In genomic region chr9:137405677-137406081, GRCh38 we compare ENCODE assay signal across 1 cellular context.
TF ChIP-seq lines count a peak whose summit lies in the region.

No MANE protein-coding gene starts in this region.

TF ChIP-seq in K562, 482 proteins besides CTCF, POLR2A, EP300 and RAD21 (continues in another document):
- no peak for TF ChIP-seq POLR2H (tag; IDR thresholded peaks at IDR 0.05; ENCODE audit: low read depth)
- no peak for TF ChIP-seq SRSF3 (IDR thresholded peaks at IDR 0.05; ENCODE audit: insufficient read depth, low read length)
- TF ChIP-seq GABPB1 (CRISPR knock-in tag; IDR thresholded peaks at IDR 0.05): no peak
- no peak for TF ChIP-seq ZNF174 (CRISPR knock-in tag; IDR thresholded peaks at IDR 0.05)
- TF ChIP-seq, protein P1, sequence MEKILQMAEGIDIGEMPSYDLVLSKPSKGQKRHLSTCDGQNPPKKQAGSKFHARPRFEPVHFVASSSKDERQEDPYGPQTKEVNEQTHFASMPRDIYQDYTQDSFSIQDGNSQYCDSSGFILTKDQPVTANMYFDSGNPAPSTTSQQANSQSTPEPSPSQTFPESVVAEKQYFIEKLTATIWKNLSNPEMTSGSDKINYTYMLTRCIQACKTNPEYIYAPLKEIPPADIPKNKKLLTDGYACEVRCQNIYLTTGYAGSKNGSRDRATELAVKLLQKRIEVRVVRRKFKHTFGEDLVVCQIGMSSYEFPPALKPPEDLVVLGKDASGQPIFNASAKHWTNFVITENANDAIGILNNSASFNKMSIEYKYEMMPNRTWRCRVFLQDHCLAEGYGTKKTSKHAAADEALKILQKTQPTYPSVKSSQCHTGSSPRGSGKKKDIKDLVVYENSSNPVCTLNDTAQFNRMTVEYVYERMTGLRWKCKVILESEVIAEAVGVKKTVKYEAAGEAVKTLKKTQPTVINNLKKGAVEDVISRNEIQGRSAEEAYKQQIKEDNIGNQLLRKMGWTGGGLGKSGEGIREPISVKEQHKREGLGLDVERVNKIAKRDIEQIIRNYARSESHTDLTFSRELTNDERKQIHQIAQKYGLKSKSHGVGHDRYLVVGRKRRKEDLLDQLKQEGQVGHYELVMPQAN (IDR thresholded peaks at IDR 0.05; ENCODE audit: borderline replicate concordance): no peak
- TF ChIP-seq MYC (IDR thresholded peaks at IDR 0.05; ENCODE audit: low read depth, low read length): 0 out of 2 replicates have a peak, but pooled peaks have one; percentile 13
- no peak for TF ChIP-seq MYC (CRISPR knock-in tag; IDR thresholded peaks at IDR 0.05; ENCODE audit: borderline replicate concordance, low read depth)
- TF ChIP-seq ATF1 (CRISPR knock-in tag; IDR thresholded peaks at IDR 0.05): no peak
- no peak for TF ChIP-seq ATF1 (tag; IDR thresholded peaks at IDR 0.05)
- TF ChIP-seq NUFIP1 (IDR thresholded peaks at IDR 0.05; ENCODE audit: partially characterized antibody): no peak
- no peak for TF ChIP-seq ZNF3 (CRISPR knock-in tag; IDR thresholded peaks at IDR 0.05)
- TF ChIP-seq HIVEP1 (CRISPR knock-in tag; IDR thresholded peaks at IDR 0.05): no peak
- TF ChIP-seq FOS (IDR thresholded peaks at IDR 0.05; ENCODE audit: extremely low read depth, insufficient read length): no peak
- no peak for TF ChIP-seq CAMTA2 (CRISPR knock-in tag; conservative IDR thresholded peaks at IDR 0.05)
- TF ChIP-seq, protein P2, sequence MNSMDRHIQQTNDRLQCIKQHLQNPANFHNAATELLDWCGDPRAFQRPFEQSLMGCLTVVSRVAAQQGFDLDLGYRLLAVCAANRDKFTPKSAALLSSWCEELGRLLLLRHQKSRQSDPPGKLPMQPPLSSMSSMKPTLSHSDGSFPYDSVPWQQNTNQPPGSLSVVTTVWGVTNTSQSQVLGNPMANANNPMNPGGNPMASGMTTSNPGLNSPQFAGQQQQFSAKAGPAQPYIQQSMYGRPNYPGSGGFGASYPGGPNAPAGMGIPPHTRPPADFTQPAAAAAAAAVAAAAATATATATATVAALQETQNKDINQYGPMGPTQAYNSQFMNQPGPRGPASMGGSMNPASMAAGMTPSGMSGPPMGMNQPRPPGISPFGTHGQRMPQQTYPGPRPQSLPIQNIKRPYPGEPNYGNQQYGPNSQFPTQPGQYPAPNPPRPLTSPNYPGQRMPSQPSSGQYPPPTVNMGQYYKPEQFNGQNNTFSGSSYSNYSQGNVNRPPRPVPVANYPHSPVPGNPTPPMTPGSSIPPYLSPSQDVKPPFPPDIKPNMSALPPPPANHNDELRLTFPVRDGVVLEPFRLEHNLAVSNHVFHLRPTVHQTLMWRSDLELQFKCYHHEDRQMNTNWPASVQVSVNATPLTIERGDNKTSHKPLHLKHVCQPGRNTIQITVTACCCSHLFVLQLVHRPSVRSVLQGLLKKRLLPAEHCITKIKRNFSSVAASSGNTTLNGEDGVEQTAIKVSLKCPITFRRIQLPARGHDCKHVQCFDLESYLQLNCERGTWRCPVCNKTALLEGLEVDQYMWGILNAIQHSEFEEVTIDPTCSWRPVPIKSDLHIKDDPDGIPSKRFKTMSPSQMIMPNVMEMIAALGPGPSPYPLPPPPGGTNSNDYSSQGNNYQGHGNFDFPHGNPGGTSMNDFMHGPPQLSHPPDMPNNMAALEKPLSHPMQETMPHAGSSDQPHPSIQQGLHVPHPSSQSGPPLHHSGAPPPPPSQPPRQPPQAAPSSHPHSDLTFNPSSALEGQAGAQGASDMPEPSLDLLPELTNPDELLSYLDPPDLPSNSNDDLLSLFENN (IDR thresholded peaks at IDR 0.05; ENCODE audit: low read depth in 2 of 2, low read length in 2 of 2): no peak
- TF ChIP-seq, protein P3, sequence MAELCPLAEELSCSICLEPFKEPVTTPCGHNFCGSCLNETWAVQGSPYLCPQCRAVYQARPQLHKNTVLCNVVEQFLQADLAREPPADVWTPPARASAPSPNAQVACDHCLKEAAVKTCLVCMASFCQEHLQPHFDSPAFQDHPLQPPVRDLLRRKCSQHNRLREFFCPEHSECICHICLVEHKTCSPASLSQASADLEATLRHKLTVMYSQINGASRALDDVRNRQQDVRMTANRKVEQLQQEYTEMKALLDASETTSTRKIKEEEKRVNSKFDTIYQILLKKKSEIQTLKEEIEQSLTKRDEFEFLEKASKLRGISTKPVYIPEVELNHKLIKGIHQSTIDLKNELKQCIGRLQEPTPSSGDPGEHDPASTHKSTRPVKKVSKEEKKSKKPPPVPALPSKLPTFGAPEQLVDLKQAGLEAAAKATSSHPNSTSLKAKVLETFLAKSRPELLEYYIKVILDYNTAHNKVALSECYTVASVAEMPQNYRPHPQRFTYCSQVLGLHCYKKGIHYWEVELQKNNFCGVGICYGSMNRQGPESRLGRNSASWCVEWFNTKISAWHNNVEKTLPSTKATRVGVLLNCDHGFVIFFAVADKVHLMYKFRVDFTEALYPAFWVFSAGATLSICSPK (IDR thresholded peaks at IDR 0.05; ENCODE audit: borderline replicate concordance): no peak
- TF ChIP-seq KLF16 (IDR thresholded peaks at IDR 0.05): no peak
- TF ChIP-seq CEBPB (tag; IDR thresholded peaks at IDR 0.05): no peak
- TF ChIP-seq IRF9 (tag; IDR thresholded peaks at IDR 0.05): no peak
- TF ChIP-seq SMARCA5 (IDR thresholded peaks at IDR 0.05): peak; percentile 45; the same call in 1 of the 2 replicates
- TF ChIP-seq CREM (IDR thresholded peaks at IDR 0.05; ENCODE audit: low read depth): no peak
- peak; percentile 46; the same call in 1 of the 2 replicates for TF ChIP-seq GATA2 (CRISPR knock-in tag; IDR thresholded peaks at IDR 0.05)
- TF ChIP-seq DDX20 (tag; IDR thresholded peaks at IDR 0.05; ENCODE audit: low read depth): no peak
- TF ChIP-seq ETS2 (tag; IDR thresholded peaks at IDR 0.05; ENCODE audit: borderline replicate concordance, poor library complexity, severe bottlenecking): no peak
- TF ChIP-seq CSDE1 (IDR thresholded peaks at IDR 0.05): no peak
- TF ChIP-seq CBX8 (IDR thresholded peaks at IDR 0.05; ENCODE audit: borderline replicate concordance, extremely low read depth, low read depth, low read length, poor library complexity, severe bottlenecking): no peak
- TF ChIP-seq ZNF766 (CRISPR knock-in tag; conservative IDR thresholded peaks at IDR 0.05): no peak
- TF ChIP-seq, protein P4, sequence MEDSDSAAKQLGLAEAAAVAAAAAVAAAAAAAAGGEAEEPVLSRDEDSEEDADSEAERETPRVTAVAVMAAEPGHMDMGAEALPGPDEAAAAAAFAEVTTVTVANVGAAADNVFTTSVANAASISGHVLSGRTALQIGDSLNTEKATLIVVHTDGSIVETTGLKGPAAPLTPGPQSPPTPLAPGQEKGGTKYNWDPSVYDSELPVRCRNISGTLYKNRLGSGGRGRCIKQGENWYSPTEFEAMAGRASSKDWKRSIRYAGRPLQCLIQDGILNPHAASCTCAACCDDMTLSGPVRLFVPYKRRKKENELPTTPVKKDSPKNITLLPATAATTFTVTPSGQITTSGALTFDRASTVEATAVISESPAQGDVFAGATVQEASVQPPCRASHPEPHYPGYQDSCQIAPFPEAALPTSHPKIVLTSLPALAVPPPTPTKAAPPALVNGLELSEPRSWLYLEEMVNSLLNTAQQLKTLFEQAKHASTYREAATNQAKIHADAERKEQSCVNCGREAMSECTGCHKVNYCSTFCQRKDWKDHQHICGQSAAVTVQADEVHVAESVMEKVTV (CRISPR knock-in tag; IDR thresholded peaks at IDR 0.05): no peak
- TF ChIP-seq ZNF121 (CRISPR knock-in tag; conservative IDR thresholded peaks at IDR 0.05): peak; percentile 99
- no peak for TF ChIP-seq ELF2 (CRISPR knock-in tag; IDR thresholded peaks at IDR 0.05)
- TF ChIP-seq CGGBP1 (CRISPR knock-in tag; IDR thresholded peaks at IDR 0.05): no peak
- TF ChIP-seq, protein P5, sequence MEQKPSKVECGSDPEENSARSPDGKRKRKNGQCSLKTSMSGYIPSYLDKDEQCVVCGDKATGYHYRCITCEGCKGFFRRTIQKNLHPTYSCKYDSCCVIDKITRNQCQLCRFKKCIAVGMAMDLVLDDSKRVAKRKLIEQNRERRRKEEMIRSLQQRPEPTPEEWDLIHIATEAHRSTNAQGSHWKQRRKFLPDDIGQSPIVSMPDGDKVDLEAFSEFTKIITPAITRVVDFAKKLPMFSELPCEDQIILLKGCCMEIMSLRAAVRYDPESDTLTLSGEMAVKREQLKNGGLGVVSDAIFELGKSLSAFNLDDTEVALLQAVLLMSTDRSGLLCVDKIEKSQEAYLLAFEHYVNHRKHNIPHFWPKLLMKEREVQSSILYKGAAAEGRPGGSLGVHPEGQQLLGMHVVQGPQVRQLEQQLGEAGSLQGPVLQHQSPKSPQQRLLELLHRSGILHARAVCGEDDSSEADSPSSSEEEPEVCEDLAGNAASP (IDR thresholded peaks at IDR 0.05): no peak
- no peak for TF ChIP-seq NBN (IDR thresholded peaks at IDR 0.05; ENCODE audit: low read depth)
- no peak for TF ChIP-seq EGR1 (conservative IDR thresholded peaks at IDR 0.05)
- no peak for TF ChIP-seq NFIC (IDR thresholded peaks at IDR 0.05)
- no peak for TF ChIP-seq HDAC3 (IDR thresholded peaks at IDR 0.05; ENCODE audit: borderline replicate concordance, partially characterized antibody)
- TF ChIP-seq TRIM24 (IDR thresholded peaks at IDR 0.05): no peak
- no peak for TF ChIP-seq ZNF518B (CRISPR knock-in tag; IDR thresholded peaks at IDR 0.05)
- TF ChIP-seq, protein P6, sequence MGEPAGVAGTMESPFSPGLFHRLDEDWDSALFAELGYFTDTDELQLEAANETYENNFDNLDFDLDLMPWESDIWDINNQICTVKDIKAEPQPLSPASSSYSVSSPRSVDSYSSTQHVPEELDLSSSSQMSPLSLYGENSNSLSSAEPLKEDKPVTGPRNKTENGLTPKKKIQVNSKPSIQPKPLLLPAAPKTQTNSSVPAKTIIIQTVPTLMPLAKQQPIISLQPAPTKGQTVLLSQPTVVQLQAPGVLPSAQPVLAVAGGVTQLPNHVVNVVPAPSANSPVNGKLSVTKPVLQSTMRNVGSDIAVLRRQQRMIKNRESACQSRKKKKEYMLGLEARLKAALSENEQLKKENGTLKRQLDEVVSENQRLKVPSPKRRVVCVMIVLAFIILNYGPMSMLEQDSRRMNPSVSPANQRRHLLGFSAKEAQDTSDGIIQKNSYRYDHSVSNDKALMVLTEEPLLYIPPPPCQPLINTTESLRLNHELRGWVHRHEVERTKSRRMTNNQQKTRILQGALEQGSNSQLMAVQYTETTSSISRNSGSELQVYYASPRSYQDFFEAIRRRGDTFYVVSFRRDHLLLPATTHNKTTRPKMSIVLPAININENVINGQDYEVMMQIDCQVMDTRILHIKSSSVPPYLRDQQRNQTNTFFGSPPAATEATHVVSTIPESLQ (CRISPR knock-in tag; IDR thresholded peaks at IDR 0.05): no peak
- TF ChIP-seq ZBTB7A (IDR thresholded peaks at IDR 0.05; ENCODE audit: borderline replicate concordance, control insufficient read depth, low read depth, low read length): no peak
- TF ChIP-seq ZNF584 (CRISPR knock-in tag; IDR thresholded peaks at IDR 0.05; ENCODE audit: low read depth): no peak
- no peak for TF ChIP-seq NELFE (IDR thresholded peaks at IDR 0.05; ENCODE audit: insufficient read depth, insufficient read length)
- peak in 1 of 2 experiments; percentile 32; a peak in 1 of 4 replicates for TF ChIP-seq SRF (CRISPR knock-in tag; IDR thresholded peaks at IDR 0.05)
- peak; percentile 72 for TF ChIP-seq MAFG (tag; conservative IDR thresholded peaks at IDR 0.05)
- TF ChIP-seq IRF1 (CRISPR knock-in tag; IDR thresholded peaks at IDR 0.05; ENCODE audit: borderline replicate concordance): no peak
- TF ChIP-seq ZNF695 (CRISPR knock-in tag; IDR thresholded peaks at IDR 0.05): no peak
- TF ChIP-seq, protein P7, sequence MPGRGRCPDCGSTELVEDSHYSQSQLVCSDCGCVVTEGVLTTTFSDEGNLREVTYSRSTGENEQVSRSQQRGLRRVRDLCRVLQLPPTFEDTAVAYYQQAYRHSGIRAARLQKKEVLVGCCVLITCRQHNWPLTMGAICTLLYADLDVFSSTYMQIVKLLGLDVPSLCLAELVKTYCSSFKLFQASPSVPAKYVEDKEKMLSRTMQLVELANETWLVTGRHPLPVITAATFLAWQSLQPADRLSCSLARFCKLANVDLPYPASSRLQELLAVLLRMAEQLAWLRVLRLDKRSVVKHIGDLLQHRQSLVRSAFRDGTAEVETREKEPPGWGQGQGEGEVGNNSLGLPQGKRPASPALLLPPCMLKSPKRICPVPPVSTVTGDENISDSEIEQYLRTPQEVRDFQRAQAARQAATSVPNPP (IDR thresholded peaks at IDR 0.05; ENCODE audit: borderline replicate concordance, insufficient read depth, insufficient read length): no peak
- TF ChIP-seq ZSCAN32 (CRISPR knock-in tag; IDR thresholded peaks at IDR 0.05): no peak
- no peak for TF ChIP-seq KLF13 (tag; IDR thresholded peaks at IDR 0.05; ENCODE audit: borderline replicate concordance, low read depth)
